In genomic region chr2:85538507-85539360, GRCh38 we compare ENCODE assay signal across 1 cellular context.
TF ChIP-seq lines count a peak whose summit lies in the region.

Gene MAT2A, plus strand, starts transcription at chr2:85539168. Its CDS starts 120 bp downstream, at chr2:85539288.

TF ChIP-seq in K562, 482 proteins besides CTCF, POLR2A, EP300 and RAD21 (continued from another document and continues in another):
- TF ChIP-seq, protein P1, sequence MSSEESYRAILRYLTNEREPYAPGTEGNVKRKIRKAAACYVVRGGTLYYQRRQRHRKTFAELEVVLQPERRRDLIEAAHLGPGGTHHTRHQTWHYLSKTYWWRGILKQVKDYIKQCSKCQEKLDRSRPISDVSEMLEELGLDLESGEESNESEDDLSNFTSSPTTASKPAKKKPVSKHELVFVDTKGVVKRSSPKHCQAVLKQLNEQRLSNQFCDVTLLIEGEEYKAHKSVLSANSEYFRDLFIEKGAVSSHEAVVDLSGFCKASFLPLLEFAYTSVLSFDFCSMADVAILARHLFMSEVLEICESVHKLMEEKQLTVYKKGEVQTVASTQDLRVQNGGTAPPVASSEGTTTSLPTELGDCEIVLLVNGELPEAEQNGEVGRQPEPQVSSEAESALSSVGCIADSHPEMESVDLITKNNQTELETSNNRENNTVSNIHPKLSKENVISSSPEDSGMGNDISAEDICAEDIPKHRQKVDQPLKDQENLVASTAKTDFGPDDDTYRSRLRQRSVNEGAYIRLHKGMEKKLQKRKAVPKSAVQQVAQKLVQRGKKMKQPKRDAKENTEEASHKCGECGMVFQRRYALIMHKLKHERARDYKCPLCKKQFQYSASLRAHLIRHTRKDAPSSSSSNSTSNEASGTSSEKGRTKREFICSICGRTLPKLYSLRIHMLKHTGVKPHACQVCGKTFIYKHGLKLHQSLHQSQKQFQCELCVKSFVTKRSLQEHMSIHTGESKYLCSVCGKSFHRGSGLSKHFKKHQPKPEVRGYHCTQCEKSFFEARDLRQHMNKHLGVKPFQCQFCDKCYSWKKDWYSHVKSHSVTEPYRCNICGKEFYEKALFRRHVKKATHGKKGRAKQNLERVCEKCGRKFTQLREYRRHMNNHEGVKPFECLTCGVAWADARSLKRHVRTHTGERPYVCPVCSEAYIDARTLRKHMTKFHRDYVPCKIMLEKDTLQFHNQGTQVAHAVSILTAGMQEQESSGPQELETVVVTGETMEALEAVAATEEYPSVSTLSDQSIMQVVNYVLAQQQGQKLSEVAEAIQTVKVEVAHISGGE (CRISPR knock-in tag; IDR thresholded peaks at IDR 0.05): peak in 1 of 3 experiments; percentile 51; a peak in 1 of 6 replicates
- TF ChIP-seq ZNF133 (CRISPR knock-in tag; IDR thresholded peaks at IDR 0.05) (no peak), CBX1 (IDR thresholded peaks at IDR 0.05; ENCODE audit: low read depth) (peak; percentile 98), TFAM (CRISPR knock-in tag; conservative IDR thresholded peaks at IDR 0.05) (no peak), MED1 (CRISPR knock-in tag; IDR thresholded peaks at IDR 0.05; ENCODE audit: borderline replicate concordance) (no peak), ELF4 (CRISPR knock-in tag; IDR thresholded peaks at IDR 0.05) (no peak), TRIM28 (IDR thresholded peaks at IDR 0.05) (peak; percentile 67; the same call in 1 of the 2 replicates), ZNF121 (CRISPR knock-in tag; conservative IDR thresholded peaks at IDR 0.05) (peak; percentile 37; the same call in 1 of the 2 replicates), ZZZ3 (IDR thresholded peaks at IDR 0.05) (no peak), CHD1 (IDR thresholded peaks at IDR 0.05; ENCODE audit: low read length) (peak; percentile 99), ELF2 (CRISPR knock-in tag; IDR thresholded peaks at IDR 0.05) (peak; percentile 44; the same call in 1 of the 2 replicates), SIN3B (IDR thresholded peaks at IDR 0.05; ENCODE audit: low read depth) (peak; percentile 49; the same call in 1 of the 2 replicates), TGIF2 (CRISPR knock-in tag; IDR thresholded peaks at IDR 0.05) (peak; percentile 73; the same call in 1 of the 2 replicates), TAF15 (IDR thresholded peaks at IDR 0.05; ENCODE audit: low read depth, low read length) (no peak), SRSF9 (IDR thresholded peaks at IDR 0.05; ENCODE audit: borderline replicate concordance, low read depth, low read length) (no peak), ZNF197 (CRISPR knock-in tag; IDR thresholded peaks at IDR 0.05; ENCODE audit: low read depth) (no peak), NFIC (IDR thresholded peaks at IDR 0.05) (peak; percentile 64), FOXA1 (IDR thresholded peaks at IDR 0.05; ENCODE audit: borderline replicate concordance) (no peak), ILK (tag; IDR thresholded peaks at IDR 0.05; ENCODE audit: borderline replicate concordance, low read depth) (no peak), XRCC5 (IDR thresholded peaks at IDR 0.05; ENCODE audit: low read depth, low read length) (peak; percentile 5; the same call in 1 of the 2 replicates), IRF2 (CRISPR knock-in tag; IDR thresholded peaks at IDR 0.05) (no peak), PHTF2 (CRISPR knock-in tag; IDR thresholded peaks at IDR 0.05) (no peak), CBX3 (IDR thresholded peaks at IDR 0.05; ENCODE audit: borderline replicate concordance in 1 of 2, low read length in 2 of 2) (no peak; a peak in 2 of 3 replicates), LEF1 (IDR thresholded peaks at IDR 0.05) (no peak), RHOXF2B (CRISPR knock-in tag; conservative IDR thresholded peaks at IDR 0.05) (no peak), FOXJ3 (CRISPR knock-in tag; IDR thresholded peaks at IDR 0.05) (no peak), ZNF780A (CRISPR knock-in tag; IDR thresholded peaks at IDR 0.05) (no peak), ZEB2 (IDR thresholded peaks at IDR 0.05) (0 out of 2 replicates have a peak, but pooled peaks have one; percentile 31), DACH1 (IDR thresholded peaks at IDR 0.05; ENCODE audit: partially characterized antibody) (no peak), ELF1 (tag; IDR thresholded peaks at IDR 0.05) (peak; percentile 59; the same call in 1 of the 2 replicates), KDM4B (IDR thresholded peaks at IDR 0.05; ENCODE audit: borderline replicate concordance in 2 of 2, low read depth in 1 of 2) (0 out of 4 replicates have a peak, but pooled peaks of 1 of the 2 experiments have one; percentile 77), GABPA (tag; conservative IDR thresholded peaks at IDR 0.05; ENCODE audit: low read depth) (peak; percentile 58), NCOA2 (IDR thresholded peaks at IDR 0.05; ENCODE audit: partially characterized antibody in 2 of 2) (no peak), ZNF282 (CRISPR knock-in tag; IDR thresholded peaks at IDR 0.05) (0 out of 2 replicates have a peak, but pooled peaks have one; percentile 69), HINFP (tag; conservative IDR thresholded peaks at IDR 0.05; ENCODE audit: low read depth) (no peak), RUNX1 (IDR thresholded peaks at IDR 0.05; ENCODE audit: low read depth) (0 out of 2 replicates have a peak, but pooled peaks have one; percentile 60), NCOA1 (IDR thresholded peaks at IDR 0.05; ENCODE audit: low read depth) (peak; percentile 71), SETDB1 (IDR thresholded peaks at IDR 0.05; ENCODE audit: low read length) (no peak), ZNF586 (CRISPR knock-in tag; conservative IDR thresholded peaks at IDR 0.05) (no peak), BRF2 (IDR thresholded peaks at IDR 0.05; ENCODE audit: borderline replicate concordance, insufficient read depth, insufficient read length) (no peak), SUPT5H (IDR thresholded peaks at IDR 0.05) (peak; percentile 100), ARNT (IDR thresholded peaks at IDR 0.05) (peak in 1 of 2 experiments; percentile 72; a peak in 1 of 4 replicates), XRCC3 (IDR thresholded peaks at IDR 0.05) (no peak), ZNF655 (CRISPR knock-in tag; IDR thresholded peaks at IDR 0.05) (no peak), ZNF408 (CRISPR knock-in tag; IDR thresholded peaks at IDR 0.05; ENCODE audit: low read depth) (no peak), STAG1 (CRISPR knock-in tag; IDR thresholded peaks at IDR 0.05; ENCODE audit: borderline replicate concordance) (no peak), ZNF707 (CRISPR knock-in tag; conservative IDR thresholded peaks at IDR 0.05) (no peak)
- TF ChIP-seq, protein P2, sequence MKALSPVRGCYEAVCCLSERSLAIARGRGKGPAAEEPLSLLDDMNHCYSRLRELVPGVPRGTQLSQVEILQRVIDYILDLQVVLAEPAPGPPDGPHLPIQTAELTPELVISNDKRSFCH (CRISPR knock-in tag; IDR thresholded peaks at IDR 0.05): no peak
- TF ChIP-seq, protein P2 (tag; IDR thresholded peaks at IDR 0.05): no peak
- TF ChIP-seq, protein P3, sequence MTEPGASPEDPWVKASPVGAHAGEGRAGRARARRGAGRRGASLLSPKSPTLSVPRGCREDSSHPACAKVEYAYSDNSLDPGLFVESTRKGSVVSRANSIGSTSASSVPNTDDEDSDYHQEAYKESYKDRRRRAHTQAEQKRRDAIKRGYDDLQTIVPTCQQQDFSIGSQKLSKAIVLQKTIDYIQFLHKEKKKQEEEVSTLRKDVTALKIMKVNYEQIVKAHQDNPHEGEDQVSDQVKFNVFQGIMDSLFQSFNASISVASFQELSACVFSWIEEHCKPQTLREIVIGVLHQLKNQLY (CRISPR knock-in tag; conservative IDR thresholded peaks at IDR 0.05): peak in 1 of 2 experiments; percentile 84; a peak in 1 of 4 replicates
- TF ChIP-seq, protein P4, sequence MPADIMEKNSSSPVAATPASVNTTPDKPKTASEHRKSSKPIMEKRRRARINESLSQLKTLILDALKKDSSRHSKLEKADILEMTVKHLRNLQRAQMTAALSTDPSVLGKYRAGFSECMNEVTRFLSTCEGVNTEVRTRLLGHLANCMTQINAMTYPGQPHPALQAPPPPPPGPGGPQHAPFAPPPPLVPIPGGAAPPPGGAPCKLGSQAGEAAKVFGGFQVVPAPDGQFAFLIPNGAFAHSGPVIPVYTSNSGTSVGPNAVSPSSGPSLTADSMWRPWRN (IDR thresholded peaks at IDR 0.05; ENCODE audit: low read depth): no peak
- TF ChIP-seq, protein P5, sequence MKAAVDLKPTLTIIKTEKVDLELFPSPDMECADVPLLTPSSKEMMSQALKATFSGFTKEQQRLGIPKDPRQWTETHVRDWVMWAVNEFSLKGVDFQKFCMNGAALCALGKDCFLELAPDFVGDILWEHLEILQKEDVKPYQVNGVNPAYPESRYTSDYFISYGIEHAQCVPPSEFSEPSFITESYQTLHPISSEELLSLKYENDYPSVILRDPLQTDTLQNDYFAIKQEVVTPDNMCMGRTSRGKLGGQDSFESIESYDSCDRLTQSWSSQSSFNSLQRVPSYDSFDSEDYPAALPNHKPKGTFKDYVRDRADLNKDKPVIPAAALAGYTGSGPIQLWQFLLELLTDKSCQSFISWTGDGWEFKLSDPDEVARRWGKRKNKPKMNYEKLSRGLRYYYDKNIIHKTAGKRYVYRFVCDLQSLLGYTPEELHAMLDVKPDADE (conservative IDR thresholded peaks at IDR 0.05; ENCODE audit: control insufficient read depth, low read depth, low read length): peak; percentile 87
- TF ChIP-seq, protein P6, sequence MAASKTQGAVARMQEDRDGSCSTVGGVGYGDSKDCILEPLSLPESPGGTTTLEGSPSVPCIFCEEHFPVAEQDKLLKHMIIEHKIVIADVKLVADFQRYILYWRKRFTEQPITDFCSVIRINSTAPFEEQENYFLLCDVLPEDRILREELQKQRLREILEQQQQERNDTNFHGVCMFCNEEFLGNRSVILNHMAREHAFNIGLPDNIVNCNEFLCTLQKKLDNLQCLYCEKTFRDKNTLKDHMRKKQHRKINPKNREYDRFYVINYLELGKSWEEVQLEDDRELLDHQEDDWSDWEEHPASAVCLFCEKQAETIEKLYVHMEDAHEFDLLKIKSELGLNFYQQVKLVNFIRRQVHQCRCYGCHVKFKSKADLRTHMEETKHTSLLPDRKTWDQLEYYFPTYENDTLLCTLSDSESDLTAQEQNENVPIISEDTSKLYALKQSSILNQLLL (CRISPR knock-in tag; IDR thresholded peaks at IDR 0.05; ENCODE audit: borderline replicate concordance): no peak
- TF ChIP-seq, protein P7, sequence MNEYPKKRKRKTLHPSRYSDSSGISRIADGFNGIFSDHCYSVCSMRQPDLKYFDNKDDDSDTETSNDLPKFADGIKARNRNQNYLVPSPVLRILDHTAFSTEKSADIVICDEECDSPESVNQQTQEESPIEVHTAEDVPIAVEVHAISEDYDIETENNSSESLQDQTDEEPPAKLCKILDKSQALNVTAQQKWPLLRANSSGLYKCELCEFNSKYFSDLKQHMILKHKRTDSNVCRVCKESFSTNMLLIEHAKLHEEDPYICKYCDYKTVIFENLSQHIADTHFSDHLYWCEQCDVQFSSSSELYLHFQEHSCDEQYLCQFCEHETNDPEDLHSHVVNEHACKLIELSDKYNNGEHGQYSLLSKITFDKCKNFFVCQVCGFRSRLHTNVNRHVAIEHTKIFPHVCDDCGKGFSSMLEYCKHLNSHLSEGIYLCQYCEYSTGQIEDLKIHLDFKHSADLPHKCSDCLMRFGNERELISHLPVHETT (CRISPR knock-in tag; conservative IDR thresholded peaks at IDR 0.05 in 1 of 2, IDR thresholded peaks at IDR 0.05 in 1 of 2): peak in 1 of 2 experiments; percentile 20; a peak in 1 of 4 replicates
- TF ChIP-seq, protein P8, sequence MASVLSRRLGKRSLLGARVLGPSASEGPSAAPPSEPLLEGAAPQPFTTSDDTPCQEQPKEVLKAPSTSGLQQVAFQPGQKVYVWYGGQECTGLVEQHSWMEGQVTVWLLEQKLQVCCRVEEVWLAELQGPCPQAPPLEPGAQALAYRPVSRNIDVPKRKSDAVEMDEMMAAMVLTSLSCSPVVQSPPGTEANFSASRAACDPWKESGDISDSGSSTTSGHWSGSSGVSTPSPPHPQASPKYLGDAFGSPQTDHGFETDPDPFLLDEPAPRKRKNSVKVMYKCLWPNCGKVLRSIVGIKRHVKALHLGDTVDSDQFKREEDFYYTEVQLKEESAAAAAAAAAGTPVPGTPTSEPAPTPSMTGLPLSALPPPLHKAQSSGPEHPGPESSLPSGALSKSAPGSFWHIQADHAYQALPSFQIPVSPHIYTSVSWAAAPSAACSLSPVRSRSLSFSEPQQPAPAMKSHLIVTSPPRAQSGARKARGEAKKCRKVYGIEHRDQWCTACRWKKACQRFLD (CRISPR knock-in tag; IDR thresholded peaks at IDR 0.05): peak; percentile 81; the same call in 1 of the 2 replicates
